8 cellular contexts compared by ENCODE assay signal in genomic region chrX:57286507-57287251, GRCh38. TPM values are rescaled to one million over a fixed set of nuclear protein-coding genes. Genes with fewer than 3 reads are reported as not detected.
A peak's percentile ranks its signal among the peaks of the same experiment; 100 is the strongest.
DNase-seq lines count a peak whose midpoint lies in the region; ATAC-seq and TF ChIP-seq lines count a peak whose summit lies in the region.

Gene FAAH2, plus strand, starts transcription at chrX:57286706. Its CDS starts 120 bp downstream, at chrX:57286826.

- no peak within 1 kb of the TSS for H3K4ac ChIP-seq in trophoblast cell (ENCODE audit: low read depth, low read length)

- no peak within 1 kb of the TSS for H2AK5ac ChIP-seq in trophoblast cell (ENCODE audit: low read length)

- H3K18ac ChIP-seq in trophoblast cell (ENCODE audit: low read length), result no peak within 1 kb of the TSS

- peak within 1 kb of the TSS; percentile 78 for H4K8ac ChIP-seq in trophoblast cell (ENCODE audit: low read depth, low read length)

- H2BK120ac ChIP-seq in trophoblast cell (ENCODE audit: insufficient read depth, low read length, poor library complexity), result no peak within 1 kb of the TSS

- H3K36me3 ChIP-seq in trophoblast cell (ENCODE audit: control insufficient read depth in 1 of 2, insufficient read depth in 2 of 2, low read length in 2 of 2), result no peaks in the 10 kb centered on the region

- no peak within 1 kb of the TSS for H3K9ac ChIP-seq in trophoblast cell (ENCODE audit: low read length)

- no CpG with 5 or more reads among the region's 22 CpGs for WGBS in trophoblast cell (ENCODE audit: extremely low coverage, insufficient coverage, insufficient read length)

- no peak within 1 kb of the TSS for H3K23ac ChIP-seq in trophoblast cell (ENCODE audit: low read length)

- no peak within 1 kb of the TSS for H2BK5ac ChIP-seq in trophoblast cell (ENCODE audit: low read depth, low read length, poor library complexity)

- H3K36me3 Mint-ChIP-seq in activated CD4-positive, alpha-beta T cell treated with anti-CD3 and anti-CD28 coated beads, Interleukin-2, amount 10 ng/mL, durations not matched to agents 24 days and 14 days (ENCODE audit: low read depth), result no peaks in the 10 kb centered on the region
- H3K36me3 Mint-ChIP-seq in endothelial cell (ENCODE audit: low read depth, unreplicated experiment), result no peaks in the 10 kb centered on the region

- no peaks in the 10 kb centered on the region for H3K27me3 Mint-ChIP-seq in activated CD4-positive, alpha-beta T cell treated with anti-CD3 and anti-CD28 coated beads, Interleukin-2, amount 10 ng/mL, durations not matched to agents 24 days and 14 days
- H3K27me3 Mint-ChIP-seq in endothelial cell (ENCODE audit: unreplicated experiment), result no peaks in the 10 kb centered on the region

- H3K4me2 ChIP-seq in trophoblast cell (ENCODE audit: low read length), result peak within 1 kb of the TSS; percentile 81

- no peaks in the 10 kb centered on the region for H3K9me3 ChIP-seq in trophoblast cell (ENCODE audit: insufficient read depth, low read depth, low read length)

- no peaks in the 10 kb centered on the region for H3K79me1 ChIP-seq in trophoblast cell (ENCODE audit: low read length)

- peak within 1 kb of the TSS; percentile 91 for H3K4me3 Mint-ChIP-seq in activated CD4-positive, alpha-beta T cell treated with anti-CD3 and anti-CD28 coated beads, Interleukin-2, amount 10 ng/mL, durations not matched to agents 24 days and 14 days
- peak within 1 kb of the TSS; percentile 83 for H3K4me3 Mint-ChIP-seq in endothelial cell (ENCODE audit: unreplicated experiment)

- H4K91ac ChIP-seq in trophoblast cell (ENCODE audit: low read depth, low read length), result no peak within 1 kb of the TSS

- H4K12ac ChIP-seq in trophoblast cell (ENCODE audit: low read depth, low read length), result no peak within 1 kb of the TSS

- DNase-seq in NCI-H146 treated with DMSO at 0.1 percent for 48 hours (lab: John Stamatoyannopoulos, UW; ENCODE audit: unreplicated experiment) (peak; percentile 91), endothelial cell (ENCODE audit: low spot score) (peak; percentile 12), trophoblast cell (peak; percentile 82 to 86), dermis blood vessel endothelial cell (no peak), HCEC 1CT (no peak)
- peak; percentile 86 for DNase-seq in activated CD4-positive, alpha-beta T cell treated with anti-CD3 and anti-CD28 coated beads, Interleukin-2, amount 10 ng/mL, durations not matched to agents 24 days and 14 days

- H2AFZ ChIP-seq in trophoblast cell (ENCODE audit: insufficient read depth, low read length, poor library complexity), result peak within 1 kb of the TSS; percentile 37

- peak; percentile 89 for ATAC-seq in GM18519 (IDR thresholded peaks at IDR 0.05; ENCODE audit: low FRiP score, unreplicated experiment)
- ATAC-seq in HG02840 (IDR thresholded peaks at IDR 0.05; ENCODE audit: low FRiP score, unreplicated experiment), result peak; percentile 77

- peak within 1 kb of the TSS; percentile 34 for H3K27ac ChIP-seq in trophoblast cell (ENCODE audit: low read depth, low read length)

- H3K4me1 Mint-ChIP-seq in activated CD4-positive, alpha-beta T cell treated with anti-CD3 and anti-CD28 coated beads, Interleukin-2, amount 10 ng/mL, durations not matched to agents 24 days and 14 days, result peaks cover 36% of the 10 kb centered on the region
- H3K4me1 Mint-ChIP-seq in endothelial cell (ENCODE audit: unreplicated experiment), result peaks cover 2% of the 10 kb centered on the region

- intact Hi-C loops in activated CD4-positive, alpha-beta T cell treated with anti-CD3 and anti-CD28 coated beads, Interleukin-2, amount 10 ng/mL, durations not matched to agents 24 days and 14 days (cut with micrococcal nuclease), result loop anchor here (1.0 to 10.0 kb wide), 6 partner anchors 94 to 922 kb away; partner anchors contain the start of genes UBQLN2 and ZXDA

- H2BK12ac ChIP-seq in trophoblast cell (ENCODE audit: low read length), result no peak within 1 kb of the TSS

- no peaks in the 10 kb centered on the region for H3K79me2 ChIP-seq in trophoblast cell (ENCODE audit: control insufficient read depth, insufficient read depth, low read length, poor library complexity)

- peak within 1 kb of the TSS; percentile 68 for H3K4me3 ChIP-seq in trophoblast cell (ENCODE audit: low read depth, low read length)

- no peak for TF ChIP-seq CTCF in endothelial cell (IDR thresholded peaks at IDR 0.05; ENCODE audit: unreplicated experiment)

- H3K14ac ChIP-seq in trophoblast cell (ENCODE audit: low read length), result no peak within 1 kb of the TSS

- H3K4me1 ChIP-seq in trophoblast cell (ENCODE audit: control insufficient read depth in 1 of 2, insufficient read depth in 2 of 2, low read length in 2 of 2), result no peaks in the 10 kb centered on the region

- H3K27me3 ChIP-seq in trophoblast cell (ENCODE audit: insufficient read depth, low read length), result no peaks in the 10 kb centered on the region

- H3K9me3 Mint-ChIP-seq in activated CD4-positive, alpha-beta T cell treated with anti-CD3 and anti-CD28 coated beads, Interleukin-2, amount 10 ng/mL, durations not matched to agents 24 days and 14 days, result no peaks in the 10 kb centered on the region
- no peaks in the 10 kb centered on the region for H3K9me3 Mint-ChIP-seq in endothelial cell (ENCODE audit: unreplicated experiment)

- H3K27ac Mint-ChIP-seq in activated CD4-positive, alpha-beta T cell treated with anti-CD3 and anti-CD28 coated beads, Interleukin-2, amount 10 ng/mL, durations not matched to agents 24 days and 14 days, result peak within 1 kb of the TSS; percentile 88
- no peak within 1 kb of the TSS for H3K27ac Mint-ChIP-seq in endothelial cell (ENCODE audit: unreplicated experiment)

RNA-seq across cellular contexts. Expression of gene FAAH2, which starts in this region (rescaled TPM):
- 4.0 and 5.0 TPM in 2 replicates for total RNA-seq in activated CD4-positive, alpha-beta T cell treated with anti-CD3 and anti-CD28 coated beads, Interleukin-2, amount 10 ng/mL, durations not matched to agents 24 days and 14 days
- total RNA-seq in endothelial cell (ENCODE audit: unreplicated experiment) (4.0 TPM), dermis blood vessel endothelial cell (0.51 and 1.1 TPM in 2 replicates)
- 2.9 and 3.8 TPM in 2 replicates for polyA plus RNA-seq in trophoblast cell (2013)

Comparison
In these comparisons a context has a peak if more than half of its experiments do, and no peak if none do; other contexts are left out.
1. DNase-seq: peak in NCI-H146 treated with DMSO at 0.1 percent for 48 hours (single experiment), activated CD4-positive, alpha-beta T cell treated with anti-CD3 and anti-CD28 coated beads, Interleukin-2, amount 10 ng/mL, durations not matched to agents 24 days and 14 days (single experiment), endothelial cell (single experiment) and trophoblast cell (2 of 2); none in dermis blood vessel endothelial cell (single experiment) and HCEC 1CT (single experiment).